In the genomic region with DNA sequence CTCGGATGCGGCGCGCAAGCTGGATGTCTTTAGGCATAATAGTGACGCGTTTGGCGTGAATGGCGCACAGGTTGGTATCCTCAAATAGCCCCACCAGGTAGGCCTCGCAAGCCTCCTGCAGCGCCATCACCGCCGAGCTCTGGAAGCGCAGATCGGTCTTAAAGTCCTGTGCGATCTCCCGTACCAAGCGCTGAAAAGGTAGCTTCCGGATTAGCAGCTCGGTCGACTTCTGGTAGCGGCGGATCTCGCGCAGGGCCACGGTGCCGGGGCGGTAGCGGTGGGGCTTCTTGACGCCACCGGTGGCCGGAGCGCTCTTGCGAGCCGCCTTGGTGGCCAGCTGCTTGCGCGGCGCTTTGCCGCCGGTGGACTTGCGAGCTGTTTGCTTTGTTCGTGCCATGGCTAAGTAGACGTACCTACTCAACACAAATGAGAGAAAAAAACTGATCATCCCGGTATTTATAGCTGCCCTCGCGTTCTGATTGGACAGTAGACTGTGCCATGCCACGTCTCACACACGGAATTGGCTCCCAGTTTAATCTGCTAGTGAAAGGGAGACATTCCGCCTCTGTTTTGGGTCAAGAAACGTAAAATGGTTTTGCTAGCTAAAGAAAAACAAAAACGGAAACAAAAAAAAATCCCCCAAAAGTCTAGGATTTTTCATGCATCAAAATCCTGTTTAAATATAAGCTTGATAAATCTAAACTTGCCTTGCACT, we compare ENCODE assay signal across 8 cellular contexts. TPM values are rescaled to one million over a fixed set of nuclear protein-coding genes. Genes with fewer than 3 reads are reported as not detected.
DNase-seq lines count a peak whose midpoint lies in the region; ATAC-seq and TF ChIP-seq lines count a peak whose summit lies in the region.

No MANE protein-coding gene starts in this region.

- no peaks in the 10 kb centered on the region for H3K36me3 Mint-ChIP-seq in activated T-helper 2 cell treated with anti-CD3 and anti-CD28 coated beads, Interferon-gamma antibody, Interleukin-2, Interleukin-4, amounts not matched to agents 10 μg/mL and 5 μg/mL and 100 μg/mL, durations not matched to agents 14 hours and 24 hours and 36 hours (ENCODE audit: low read depth)
- no peaks in the 10 kb centered on the region for H3K36me3 Mint-ChIP-seq in neural progenitor cell

- H2AFZ ChIP-seq in neural progenitor cell (replicated peaks): no peak overlapping the region

- H3K4me1 ChIP-seq in neural progenitor cell (peaks cover 15% of the 10 kb centered on the region), tibial artery (peaks cover 0 to 29% (median 15%) of the 10 kb centered on the region in 4 donors)

- H3K27ac Mint-ChIP-seq in activated T-helper 2 cell treated with anti-CD3 and anti-CD28 coated beads, Interferon-gamma antibody, Interleukin-2, Interleukin-4, amounts not matched to agents 10 μg/mL and 5 μg/mL and 100 μg/mL, durations not matched to agents 14 hours and 24 hours and 36 hours: peak overlapping the region; percentile 97
- H3K27ac Mint-ChIP-seq in neural progenitor cell: peak overlapping the region; percentile 92

- peaks cover under 1% of the 10 kb centered on the region for H4K20me1 ChIP-seq in neural progenitor cell (ENCODE audit: low read depth)

- peaks cover 50% of the 10 kb centered on the region for H3K4me1 Mint-ChIP-seq in activated T-helper 2 cell treated with anti-CD3 and anti-CD28 coated beads, Interferon-gamma antibody, Interleukin-2, Interleukin-4, amounts not matched to agents 10 μg/mL and 5 μg/mL and 100 μg/mL, durations not matched to agents 14 hours and 24 hours and 36 hours (ENCODE audit: low read depth)
- peaks cover 37% of the 10 kb centered on the region for H3K4me1 Mint-ChIP-seq in neural progenitor cell

- peaks cover 52% of the 10 kb centered on the region for H3F3A ChIP-seq in neural progenitor cell (ENCODE audit: low read depth)

- H3K27ac ChIP-seq in neural progenitor cell (peak overlapping the region; percentile 87), tibial artery (peak overlapping the region in 1 of 2 donors; percentile 22)

- TF ChIP-seq CTCF in fibroblast of pulmonary artery (IDR thresholded peaks at IDR 0.05; ENCODE audit: low read length, missing control alignments) (peak; percentile 20), neural progenitor cell (IDR thresholded peaks at IDR 0.05) (peak; percentile 40), tibial artery (IDR thresholded peaks at IDR 0.05) (no peak)

- peak overlapping the region; percentile 89 for H3K4me3 Mint-ChIP-seq in activated T-helper 2 cell treated with anti-CD3 and anti-CD28 coated beads, Interferon-gamma antibody, Interleukin-2, Interleukin-4, amounts not matched to agents 10 μg/mL and 5 μg/mL and 100 μg/mL, durations not matched to agents 14 hours and 24 hours and 36 hours (ENCODE audit: low read depth)
- peak overlapping the region; percentile 89 for H3K4me3 Mint-ChIP-seq in neural progenitor cell

- no peaks in the 10 kb centered on the region for H3K27me3 ChIP-seq in neural progenitor cell
- H3K27me3 ChIP-seq in tibial artery: peaks cover 0 to 17% of the 10 kb centered on the region in 2 donors

- no peaks in the 10 kb centered on the region for H3K79me2 ChIP-seq in neural progenitor cell (ENCODE audit: low read depth)

- peak; percentile 42 for ATAC-seq in GM19468 (IDR thresholded peaks at IDR 0.05; ENCODE audit: extremely low read depth, unreplicated experiment)

- H3K9me3 Mint-ChIP-seq in activated T-helper 2 cell treated with anti-CD3 and anti-CD28 coated beads, Interferon-gamma antibody, Interleukin-2, Interleukin-4, amounts not matched to agents 10 μg/mL and 5 μg/mL and 100 μg/mL, durations not matched to agents 14 hours and 24 hours and 36 hours: no peaks in the 10 kb centered on the region
- peaks cover 21% of the 10 kb centered on the region for H3K9me3 Mint-ChIP-seq in neural progenitor cell

- no peaks in the 10 kb centered on the region for H3K27me3 Mint-ChIP-seq in activated T-helper 2 cell treated with anti-CD3 and anti-CD28 coated beads, Interferon-gamma antibody, Interleukin-2, Interleukin-4, amounts not matched to agents 10 μg/mL and 5 μg/mL and 100 μg/mL, durations not matched to agents 14 hours and 24 hours and 36 hours (ENCODE audit: low read depth)
- H3K27me3 Mint-ChIP-seq in neural progenitor cell (ENCODE audit: insufficient read depth, low read depth): peaks cover 17% of the 10 kb centered on the region

- H3K36me3 ChIP-seq in neural progenitor cell (no peaks in the 10 kb centered on the region), tibial artery (no peaks in the 10 kb centered on the region)

- H3K9me3 ChIP-seq in neural progenitor cell (ENCODE audit: low read depth): no peaks in the 10 kb centered on the region
- no peaks in the 10 kb centered on the region for H3K9me3 ChIP-seq in tibial artery

- peak overlapping the region; percentile 83 for H3K4me2 ChIP-seq in neural progenitor cell

- H3K4me3 ChIP-seq in fibroblast of pulmonary artery (replicated peaks; ENCODE audit: low read depth, low read length) (peak overlapping the region; percentile 74), neural progenitor cell (peak overlapping the region; percentile 58), tibial artery (peak overlapping the region; percentile 45 to 55)

- DNase-seq in COLO829 (ENCODE audit: low spot score) (peak; percentile 93), HT-29 (ENCODE audit: low spot score) (peak; percentile 94), OCI-M1 (lab: John Stamatoyannopoulos, UW) (peak; percentile 99), fibroblast of pulmonary artery (ENCODE audit: low read depth) (peak; percentile 99), neural progenitor cell (ENCODE audit: low spot score) (peak; percentile 88), tibial artery (peak; percentile 66 to 74)
- peak; percentile 85 for DNase-seq in activated T-helper 2 cell treated with anti-CD3 and anti-CD28 coated beads, Interferon-gamma antibody, Interleukin-2, Interleukin-4, amounts not matched to agents 10 μg/mL and 5 μg/mL and 100 μg/mL, durations not matched to agents 14 hours and 24 hours and 36 hours (ENCODE audit: low spot score)

- intact Hi-C loops in activated T-helper 2 cell treated with anti-CD3 and anti-CD28 coated beads, Interferon-gamma antibody, Interleukin-2, Interleukin-4, amounts not matched to agents 10 μg/mL and 5 μg/mL and 100 μg/mL, durations not matched to agents 14 hours and 24 hours and 36 hours (cut with micrococcal nuclease): loop anchor here (1.0 to 2.0 kb wide), 3 partner anchors 35 to 1839 kb away; a partner anchor contains a TSS
- intact Hi-C loops in tibial artery (cut with DNase I; ENCODE audit: low total_unique reads): no loop called here

- peak overlapping the region; percentile 53 for H3K9ac ChIP-seq in neural progenitor cell

RNA-seq across cellular contexts. Expression of a gene that starts 40.1 kb away (rescaled TPM):
- total RNA-seq in HT-29 (2014; rRNA removed; shearing (Covaris generic)): not detected in 2 replicates
- not detected in 2 replicates for total RNA-seq in activated T-helper 2 cell treated with anti-CD3 and anti-CD28 coated beads, Interferon-gamma antibody, Interleukin-2, Interleukin-4, amounts not matched to agents 10 μg/mL and 5 μg/mL and 100 μg/mL, durations not matched to agents 14 hours and 24 hours and 36 hours
- total RNA-seq in neural progenitor cell (ENCODE audit: low replicate concordance): not detected in 2 replicates

Comparison
In these comparisons a context has a peak if more than half of its experiments do, and no peak if none do; other contexts are left out.
1. CTCF ChIP-seq: peak in fibroblast of pulmonary artery (single experiment) and neural progenitor cell (single experiment); none in tibial artery (0 of 2).
2. Peak in every context shown above with its lines, with median percentiles within 50 percentile points of each other: DNase-seq and H3K4me3 ChIP-seq.